Comparison of ENCODE assay signal across 23 cellular contexts in the genomic region with DNA sequence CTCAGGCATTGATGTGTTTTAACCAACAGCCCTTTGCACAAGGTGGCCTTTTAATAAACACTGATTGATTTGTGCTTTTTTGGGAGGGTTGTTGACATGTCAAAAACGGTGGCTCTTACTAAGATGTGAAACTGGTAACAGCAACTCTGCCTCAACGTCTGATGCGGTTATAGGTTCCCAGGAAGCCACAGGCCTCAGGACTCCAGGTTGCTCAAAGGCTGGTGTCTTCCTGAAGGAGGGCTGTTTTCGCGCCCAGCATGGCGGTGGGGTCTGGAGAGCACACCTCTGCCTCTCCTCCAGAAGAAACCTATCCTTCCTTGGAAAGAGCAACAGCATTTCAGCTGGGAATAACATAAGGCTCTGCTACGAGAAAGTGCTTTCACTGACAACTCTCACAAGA.
"Had no signal": no experiment of that assay in that cellular context is flagged by ENCODE, and none has a peak within 500 bp of the region (broad histone marks: within the 10 kb centered on the region; RNA-seq: fewer than 3 reads in every experiment).

No MANE protein-coding gene starts in this region.

- H3K4me2 ChIP-seq: smooth muscle cell had no signal

- H3K4me1 ChIP-seq: colonic mucosa, esophagus squamous epithelium, gastroesophageal sphincter, heart left ventricle, parathyroid adenoma had no signal

- H3K27ac ChIP-seq: colonic mucosa, dorsolateral prefrontal cortex, esophagus squamous epithelium, gastroesophageal sphincter, heart left ventricle, parathyroid adenoma, thoracic aorta had no signal

- H3K9ac ChIP-seq: parathyroid adenoma had no signal

- H3K4me3 ChIP-seq: colonic mucosa, dorsolateral prefrontal cortex, esophagus squamous epithelium, gastroesophageal sphincter, heart left ventricle, smooth muscle cell, thoracic aorta had no signal

- H2AFZ ChIP-seq: parathyroid adenoma had no signal

- H3K79me2 ChIP-seq: parathyroid adenoma had no signal

- H3K9me3 ChIP-seq: colonic mucosa, esophagus squamous epithelium, gastroesophageal sphincter, heart left ventricle, thoracic aorta had no signal

- H3K27me3 ChIP-seq: colonic mucosa, gastroesophageal sphincter had no signal

- DNase-seq: activated B cell treated with CpG ODN at 0.5 μM for 24 hours; activated CD4-positive, alpha-beta memory T cell treated with anti-CD3 and anti-CD28 coated beads, Interleukin-2, amount 10 ng/mL, durations not matched to agents 7 days and 5 days; activated CD4-positive, alpha-beta T cell treated with anti-CD3 and anti-CD28 coated beads for 4 hours; activated gamma-delta T cell treated with Interleukin-2 at 50 U/mL for 16 hours; activated T-cell treated with anti-CD3 and anti-CD28 coated beads, Interleukin-2, amount 50 U/mL, for 72 hours; colonic mucosa; esophagus squamous epithelium; heart left ventricle; left cardiac atrium; mesendoderm; naive B cell; nucleus accumbens; stimulated activated CD4-positive, alpha-beta T cell treated with anti-CD3 and anti-CD28 coated beads, Interleukin-2, amount 100 ng/mL, for 48 hours; stimulated activated CD8-positive, alpha-beta memory T cell treated with anti-CD3 and anti-CD28 coated beads, Interleukin-4, amount 100 ng/mL, for 48 hours; stimulated activated naive CD4-positive, alpha-beta T cell; T-cell had no signal

- ATAC-seq: activated naive CD4-positive, alpha-beta T cell treated with anti-CD3 and anti-CD28 coated beads, Interleukin-2, amount 50 U/mL, for 72 hours; activated T-cell treated with anti-CD3 and anti-CD28 coated beads, Interleukin-2, amount 50 U/mL, for 72 hours; gastroesophageal sphincter; heart left ventricle; left cardiac atrium; sciatic nerve; T-cell had no signal

- H3K36me3 ChIP-seq: colonic mucosa, esophagus squamous epithelium, gastroesophageal sphincter, heart left ventricle, thoracic aorta had no signal
